In genomic region chr18:59323931-59324622, GRCh38 we compare ENCODE assay signal across 2 cellular contexts.
TF ChIP-seq lines count a peak whose summit lies in the region.

No MANE protein-coding gene starts in this region.

TF ChIP-seq in SK-N-SH treated with all-trans-retinoic acid at 6 μM for 48 hours, 23 proteins besides CTCF, POLR2A, EP300 and RAD21 (continued from another document):
- TF ChIP-seq CSRNP3 (CRISPR knock-in tag; IDR thresholded peaks at IDR 0.05) (no peak), CREB5 (CRISPR knock-in tag; IDR thresholded peaks at IDR 0.05; ENCODE audit: low read depth) (no peak), ZFP3 (CRISPR knock-in tag; IDR thresholded peaks at IDR 0.05) (no peak), TSHZ2 (CRISPR knock-in tag; IDR thresholded peaks at IDR 0.05) (no peak), POU6F1 (CRISPR knock-in tag; IDR thresholded peaks at IDR 0.05; ENCODE audit: borderline replicate concordance, low read depth) (no peak), ZNF8 (CRISPR knock-in tag; IDR thresholded peaks at IDR 0.05) (no peak), ARNTL (CRISPR knock-in tag; IDR thresholded peaks at IDR 0.05; ENCODE audit: borderline replicate concordance, low read depth) (no peak), GLIS3 (CRISPR knock-in tag; IDR thresholded peaks at IDR 0.05) (no peak), TOX (CRISPR knock-in tag; IDR thresholded peaks at IDR 0.05; ENCODE audit: borderline replicate concordance) (no peak), ISL1 (CRISPR knock-in tag; IDR thresholded peaks at IDR 0.05) (no peak), ZNF70 (CRISPR knock-in tag; IDR thresholded peaks at IDR 0.05) (no peak), ZNF565 (CRISPR knock-in tag; conservative IDR thresholded peaks at IDR 0.05; ENCODE audit: low read depth) (no peak)
- TF ChIP-seq, protein P1, sequence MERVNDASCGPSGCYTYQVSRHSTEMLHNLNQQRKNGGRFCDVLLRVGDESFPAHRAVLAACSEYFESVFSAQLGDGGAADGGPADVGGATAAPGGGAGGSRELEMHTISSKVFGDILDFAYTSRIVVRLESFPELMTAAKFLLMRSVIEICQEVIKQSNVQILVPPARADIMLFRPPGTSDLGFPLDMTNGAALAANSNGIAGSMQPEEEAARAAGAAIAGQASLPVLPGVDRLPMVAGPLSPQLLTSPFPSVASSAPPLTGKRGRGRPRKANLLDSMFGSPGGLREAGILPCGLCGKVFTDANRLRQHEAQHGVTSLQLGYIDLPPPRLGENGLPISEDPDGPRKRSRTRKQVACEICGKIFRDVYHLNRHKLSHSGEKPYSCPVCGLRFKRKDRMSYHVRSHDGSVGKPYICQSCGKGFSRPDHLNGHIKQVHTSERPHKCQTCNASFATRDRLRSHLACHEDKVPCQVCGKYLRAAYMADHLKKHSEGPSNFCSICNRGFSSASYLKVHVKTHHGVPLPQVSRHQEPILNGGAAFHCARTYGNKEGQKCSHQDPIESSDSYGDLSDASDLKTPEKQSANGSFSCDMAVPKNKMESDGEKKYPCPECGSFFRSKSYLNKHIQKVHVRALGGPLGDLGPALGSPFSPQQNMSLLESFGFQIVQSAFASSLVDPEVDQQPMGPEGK (CRISPR knock-in tag; IDR thresholded peaks at IDR 0.05; ENCODE audit: borderline replicate concordance), result no peak

TF ChIP-seq in SK-N-SH, 30 proteins besides CTCF, POLR2A, EP300 and RAD21:
- TF ChIP-seq, protein P2, sequence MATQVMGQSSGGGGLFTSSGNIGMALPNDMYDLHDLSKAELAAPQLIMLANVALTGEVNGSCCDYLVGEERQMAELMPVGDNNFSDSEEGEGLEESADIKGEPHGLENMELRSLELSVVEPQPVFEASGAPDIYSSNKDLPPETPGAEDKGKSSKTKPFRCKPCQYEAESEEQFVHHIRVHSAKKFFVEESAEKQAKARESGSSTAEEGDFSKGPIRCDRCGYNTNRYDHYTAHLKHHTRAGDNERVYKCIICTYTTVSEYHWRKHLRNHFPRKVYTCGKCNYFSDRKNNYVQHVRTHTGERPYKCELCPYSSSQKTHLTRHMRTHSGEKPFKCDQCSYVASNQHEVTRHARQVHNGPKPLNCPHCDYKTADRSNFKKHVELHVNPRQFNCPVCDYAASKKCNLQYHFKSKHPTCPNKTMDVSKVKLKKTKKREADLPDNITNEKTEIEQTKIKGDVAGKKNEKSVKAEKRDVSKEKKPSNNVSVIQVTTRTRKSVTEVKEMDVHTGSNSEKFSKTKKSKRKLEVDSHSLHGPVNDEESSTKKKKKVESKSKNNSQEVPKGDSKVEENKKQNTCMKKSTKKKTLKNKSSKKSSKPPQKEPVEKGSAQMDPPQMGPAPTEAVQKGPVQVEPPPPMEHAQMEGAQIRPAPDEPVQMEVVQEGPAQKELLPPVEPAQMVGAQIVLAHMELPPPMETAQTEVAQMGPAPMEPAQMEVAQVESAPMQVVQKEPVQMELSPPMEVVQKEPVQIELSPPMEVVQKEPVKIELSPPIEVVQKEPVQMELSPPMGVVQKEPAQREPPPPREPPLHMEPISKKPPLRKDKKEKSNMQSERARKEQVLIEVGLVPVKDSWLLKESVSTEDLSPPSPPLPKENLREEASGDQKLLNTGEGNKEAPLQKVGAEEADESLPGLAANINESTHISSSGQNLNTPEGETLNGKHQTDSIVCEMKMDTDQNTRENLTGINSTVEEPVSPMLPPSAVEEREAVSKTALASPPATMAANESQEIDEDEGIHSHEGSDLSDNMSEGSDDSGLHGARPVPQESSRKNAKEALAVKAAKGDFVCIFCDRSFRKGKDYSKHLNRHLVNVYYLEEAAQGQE (IDR thresholded peaks at IDR 0.05; ENCODE audit: low read depth, low read length), result no peak
- no peak for TF ChIP-seq USF2 (IDR thresholded peaks at IDR 0.05; ENCODE audit: borderline replicate concordance, low read depth, low read length)
